ENCODE assay signal across 1 cellular context in genomic region chr2:197102202-197102601, GRCh38.
TF ChIP-seq lines count a peak whose summit lies in the region.

No MANE protein-coding gene starts in this region.

TF ChIP-seq in SK-N-SH, 30 proteins besides CTCF, POLR2A, EP300 and RAD21:
- TF ChIP-seq USF2 (IDR thresholded peaks at IDR 0.05; ENCODE audit: borderline replicate concordance, low read depth, low read length), result no peak
- TF ChIP-seq GATA2 (CRISPR knock-in tag; IDR thresholded peaks at IDR 0.05), result peak; percentile 23; the same call in 1 of the 2 replicates
